In the genomic region with DNA sequence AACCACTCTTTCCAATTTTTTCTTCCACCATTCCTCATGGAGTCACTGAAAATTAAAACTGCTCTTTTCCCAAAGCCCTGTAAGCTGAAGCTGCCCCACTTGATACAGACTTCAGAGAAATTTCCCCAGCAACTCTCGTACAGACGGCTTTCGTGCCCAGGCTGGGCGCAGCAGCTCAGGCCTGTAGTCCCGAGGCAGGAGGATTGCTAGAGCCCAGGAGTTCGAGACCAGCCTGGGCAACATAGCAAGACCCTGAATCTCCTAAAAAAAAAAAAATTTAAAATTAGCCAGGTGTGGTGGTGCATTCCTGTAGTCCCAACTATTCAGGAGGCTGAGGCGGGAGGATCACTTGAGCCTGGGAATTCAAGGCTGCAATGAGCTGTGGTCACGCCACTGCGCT, we compare ENCODE assay signal across 29 cellular contexts. TPM values are rescaled to one million over a fixed set of nuclear protein-coding genes. Genes with fewer than 3 reads are reported as not detected.
"Had no signal": no experiment of that assay in that cellular context is flagged by ENCODE, and none has a peak within 500 bp of the region (broad histone marks: within the 10 kb centered on the region; RNA-seq: fewer than 3 reads in every experiment).

No MANE protein-coding gene starts in this region.

- H3K27ac ChIP-seq: adrenal gland, ascending aorta, brain microvascular endothelial cell, hepatocyte, left lung, parathyroid adenoma, uterus had no signal

- H3K9ac ChIP-seq: parathyroid adenoma had no signal

- H3K4me3 ChIP-seq: adrenal gland, ascending aorta, hepatocyte, left lung, uterus had no signal

- H3K9me3 ChIP-seq: adrenal gland, ascending aorta, uterus had no signal

- DNase-seq: activated B cell treated with CpG ODN at 0.5 μM for 24 hours; activated CD4-positive, alpha-beta T cell treated with anti-CD3 and anti-CD28 coated beads for 36 hours; activated CD4-positive, alpha-beta T cell treated with anti-CD3 and anti-CD28 coated beads, Interleukin-2, amount 50 U/mL, for 48 hours; activated effector memory CD4-positive, alpha-beta T cell treated with anti-CD3 and anti-CD28 coated beads, Interleukin-2, amount 50 U/mL, for 16 hours; adrenal gland; brain microvascular endothelial cell; caudate nucleus; effector CD4-positive, alpha-beta T cell; foreskin melanocyte; glutamatergic neuron; immature natural killer cell; kidney glomerular epithelial cell; mammary epithelial cell; naive thymus-derived CD8-positive, alpha-beta T cell; small intestine; stimulated activated CD4-positive, alpha-beta T cell treated with anti-CD3 and anti-CD28 coated beads, Interleukin-2, amount 100 ng/mL, for 24 hours; T-helper 17 cell; trophoblast cell; uterus had no signal

- ATAC-seq: activated CD4-positive, alpha-beta T cell treated with anti-CD3 and anti-CD28 coated beads for 36 hours; esophagus mucosa; left lung; naive thymus-derived CD8-positive, alpha-beta T cell; sciatic nerve; stimulated activated effector memory CD8-positive, alpha-beta T cell treated with anti-CD3 and anti-CD28 coated beads, Interleukin-12 subunit alpha, Interleukin-12 subunit beta, amount 100 ng/mL, for 72 hours; T-helper 17 cell had no signal

- H2AFZ ChIP-seq: hepatocyte, parathyroid adenoma had no signal

- H3K36me3 ChIP-seq: adrenal gland, uterus had no signal

- H3K27me3 ChIP-seq: adrenal gland, ascending aorta, brain microvascular endothelial cell, hepatocyte, uterus had no signal

- H3K79me2 ChIP-seq: parathyroid adenoma had no signal

- H3K4me2 ChIP-seq: hepatocyte had no signal

- FAIRE-seq: small intestine had no signal

RNA-seq across cellular contexts. Expression of a gene that starts 10.0 kb away (rescaled TPM):
- total RNA-seq: ascending aorta, temporal lobe had no signal

RNA-seq across cellular contexts. Expression of a gene that starts 20.4 kb away (rescaled TPM):
- total RNA-seq: activated CD4-positive, alpha-beta T cell treated with anti-CD3 and anti-CD28 coated beads for 36 hours; activated CD8-positive, alpha-beta memory T cell treated with anti-CD3 and anti-CD28 coated beads for 36 hours; adrenal gland; ascending aorta; hepatocyte; left lung; mesothelial cell of epicardium; naive thymus-derived CD8-positive, alpha-beta T cell; sciatic nerve; T-helper 17 cell; temporal lobe; uterus had no signal
- polyA plus RNA-seq: adrenal gland; hepatocyte; immature natural killer cell; naive thymus-derived CD8-positive, alpha-beta T cell; small intestine had no signal

RNA-seq across cellular contexts. Expression of a gene that starts 26.8 kb away (rescaled TPM):
- total RNA-seq: ascending aorta had no signal
- polyA plus RNA-seq: immature natural killer cell had no signal

RNA-seq across cellular contexts. Expression of a gene that starts 28.3 kb away (rescaled TPM):
- polyA plus RNA-seq: immature natural killer cell; naive thymus-derived CD8-positive, alpha-beta T cell had no signal
